In genomic region chr9:98993570-98993945, GRCh38 we compare ENCODE assay signal across 9 cellular contexts. TPM values are rescaled to one million over a fixed set of nuclear protein-coding genes. Genes with fewer than 3 reads are reported as not detected.
DNase-seq lines count a peak whose midpoint lies in the region; ATAC-seq and TF ChIP-seq lines count a peak whose summit lies in the region.
"Had no signal": no experiment of that assay in that cellular context is flagged by ENCODE, and none has a peak within 500 bp of the region (broad histone marks: within the 10 kb centered on the region; RNA-seq: fewer than 3 reads in every experiment).

No MANE protein-coding gene starts in this region.

- H3K4me2 ChIP-seq in OCI-LY3 (ENCODE audit: low read length) (peak overlapping the region; percentile 96), SK-N-SH (no peak overlapping the region)

- H3K4me1 ChIP-seq in OCI-LY3 (ENCODE audit: low read length) (peaks cover 52% of the 10 kb centered on the region), SK-N-SH (ENCODE audit: control insufficient read depth in 1 of 2, insufficient read depth in 2 of 2, low read depth in 1 of 2, low read length in 1 of 2) (peaks cover 3 to 7% of the 10 kb centered on the region in 2 experiments; a peak in 3 of 4 replicates)

- TF ChIP-seq EP300 in SK-N-SH (IDR thresholded peaks at IDR 0.05; ENCODE audit: borderline replicate concordance in 1 of 2, low read depth in 1 of 2, low read length in 1 of 2), result no peak

- H3K36me3 ChIP-seq in OCI-LY3 (replicated peaks; ENCODE audit: low read depth, low read length) (no peaks in the 10 kb centered on the region), SK-N-SH (replicated peaks in 1 of 2; ENCODE audit: control insufficient read depth in 1 of 2, insufficient read depth in 2 of 2, low read length in 1 of 2) (no peaks in the 10 kb centered on the region)

- CTCF ChIA-PET in SK-N-SH (lab: Yijun Ruan, JAX), result interaction anchor here (1.5 to 11.4 kb wide), 2 partner anchors 146 to 154 kb away, joined by 3 to 131 read pairs; no protein-coding TSS in a partner anchor

- DNase-seq in Daoy (ENCODE audit: low read depth) (peak; percentile 82), left lobe of liver (ENCODE audit: low spot score) (no peak), NCI-H524 (lab: John Stamatoyannopoulos, UW) (no peak), COLO829 (ENCODE audit: low spot score) (no peak), SK-N-SH (no peak)

- H3K27ac ChIP-seq in OCI-LY3 (ENCODE audit: low read length) (peak overlapping the region; percentile 53), SK-N-SH (ENCODE audit: low read depth in 2 of 2, low read length in 1 of 2) (no peak overlapping the region)
- H3K27ac ChIP-seq: VCaP had no signal

- H4K20me1 ChIP-seq in OCI-LY3 (ENCODE audit: insufficient read depth, low read length) (no peaks in the 10 kb centered on the region), SK-N-SH (ENCODE audit: insufficient read depth) (no peaks in the 10 kb centered on the region)

- TF ChIP-seq RAD21 in SK-N-SH (IDR thresholded peaks at IDR 0.05; ENCODE audit: low read length), result no peak

- H2AFZ ChIP-seq in OCI-LY3 (ENCODE audit: low read depth, low read length), result no peak overlapping the region
- H2AFZ ChIP-seq in SK-N-SH (ENCODE audit: low read depth), result no peak overlapping the region

- H3K4me3 ChIP-seq in OCI-LY3 (ENCODE audit: low read length), result peak overlapping the region; percentile 61
- no peak overlapping the region for H3K4me3 ChIP-seq in SK-N-SH (ENCODE audit: low read depth in 2 of 2, low read length in 1 of 2)

- 65% methylated on average over 6 of the region's 6 CpGs for WGBS in SK-N-SH (ENCODE audit: low lambda C conversion rate)

- H3K9me3 ChIP-seq in OCI-LY3 (ENCODE audit: insufficient read depth, low read length), result 0 out of 2 replicates have a peak, but pooled peaks cover 3% of the 10 kb centered on the region
- H3K9me3 ChIP-seq in SK-N-SH, result no peaks in the 10 kb centered on the region

- peaks cover 26% of the 10 kb centered on the region for H3K27me3 ChIP-seq in OCI-LY3 (ENCODE audit: low read depth, low read length)
- H3K27me3 ChIP-seq in SK-N-SH (ENCODE audit: insufficient read depth), result no peaks in the 10 kb centered on the region

- H3K9me2 ChIP-seq in SK-N-SH, result no peaks in the 10 kb centered on the region

- no peaks in the 10 kb centered on the region for H3K79me2 ChIP-seq in OCI-LY3 (ENCODE audit: low read length)
- H3K79me2 ChIP-seq in SK-N-SH (ENCODE audit: insufficient read depth), result no peaks in the 10 kb centered on the region

- TF ChIP-seq CTCF in OCI-LY3 (IDR thresholded peaks at IDR 0.05; ENCODE audit: low read depth, low read length) (no peak), SK-N-SH (IDR thresholded peaks at IDR 0.05) (no peak)

- ATAC-seq in GM21576 (IDR thresholded peaks at IDR 0.05; ENCODE audit: unreplicated experiment) (peak; percentile 77), left lobe of liver (peak; percentile 33), GM19324 (IDR thresholded peaks at IDR 0.05; ENCODE audit: low FRiP score, unreplicated experiment) (no peak)

- peak overlapping the region; percentile 25; the same call in 1 of the 2 replicates for H3K9ac ChIP-seq in OCI-LY3 (ENCODE audit: low read length)
- H3K9ac ChIP-seq in SK-N-SH, result no peak overlapping the region

- POLR2A ChIA-PET in SK-N-SH (lab: Yijun Ruan, JAX), result no interaction called here

- H3F3A ChIP-seq in SK-N-SH (replicated peaks; ENCODE audit: insufficient read depth), result peaks cover 14% of the 10 kb centered on the region

TF ChIP-seq in SK-N-SH, 30 proteins besides CTCF, POLR2A, EP300 and RAD21:
- no peak for TF ChIP-seq SIN3A (IDR thresholded peaks at IDR 0.05; ENCODE audit: borderline replicate concordance, low read depth, low read length)
- TF ChIP-seq POLR2AphosphoS5 (IDR thresholded peaks at IDR 0.05; ENCODE audit: low read depth, low read length), result no peak
- TF ChIP-seq CHD2 (IDR thresholded peaks at IDR 0.05; ENCODE audit: low read length, partially characterized antibody), result no peak
- TF ChIP-seq FOSL2 (IDR thresholded peaks at IDR 0.05; ENCODE audit: borderline replicate concordance, low read depth), result no peak
- TF ChIP-seq RXRA (IDR thresholded peaks at IDR 0.05; ENCODE audit: borderline replicate concordance, low read depth), result no peak
- no peak for TF ChIP-seq USF2 (IDR thresholded peaks at IDR 0.05; ENCODE audit: borderline replicate concordance, low read depth, low read length)
- no peak for TF ChIP-seq IRF3 (IDR thresholded peaks at IDR 0.05; ENCODE audit: low read depth, low read length)
- TF ChIP-seq MEF2A (IDR thresholded peaks at IDR 0.05; ENCODE audit: borderline replicate concordance, low read depth), result no peak
- TF ChIP-seq FOXM1 (IDR thresholded peaks at IDR 0.05; ENCODE audit: low read depth), result no peak
- no peak for TF ChIP-seq RCOR1 (IDR thresholded peaks at IDR 0.05; ENCODE audit: low read length)
- TF ChIP-seq NFIC (IDR thresholded peaks at IDR 0.05; ENCODE audit: borderline replicate concordance), result no peak
- no peak for TF ChIP-seq REST (IDR thresholded peaks at IDR 0.05; ENCODE audit: low read depth, low read length)
- TF ChIP-seq, protein P1, sequence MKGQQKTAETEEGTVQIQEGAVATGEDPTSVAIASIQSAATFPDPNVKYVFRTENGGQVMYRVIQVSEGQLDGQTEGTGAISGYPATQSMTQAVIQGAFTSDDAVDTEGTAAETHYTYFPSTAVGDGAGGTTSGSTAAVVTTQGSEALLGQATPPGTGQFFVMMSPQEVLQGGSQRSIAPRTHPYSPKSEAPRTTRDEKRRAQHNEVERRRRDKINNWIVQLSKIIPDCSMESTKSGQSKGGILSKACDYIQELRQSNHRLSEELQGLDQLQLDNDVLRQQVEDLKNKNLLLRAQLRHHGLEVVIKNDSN (IDR thresholded peaks at IDR 0.05; ENCODE audit: borderline replicate concordance, low read depth), result no peak

RNA-seq across cellular contexts. Expression of gene COL15A1, which starts 49.9 kb away (rescaled TPM):
- total RNA-seq in Daoy (2014; rRNA removed; shearing (Covaris generic)), result 0.74 and 0.86 TPM in 2 replicates
- 0.23 TPM for total RNA-seq in left lobe of liver
- polyA plus RNA-seq in SK-N-SH (2012; rRNA removed), result 0.76 and 0.84 TPM in 2 replicates
- polyA plus RNA-seq in SK-N-SH (2012; cell fraction: cytosol; rRNA removed), result 0.55 and 0.72 TPM in 2 replicates
- 1.3 and 2.5 TPM in 2 replicates for polyA plus RNA-seq in SK-N-SH (2012; cell fraction: nucleus; rRNA removed)
